15 cellular contexts compared by ENCODE assay signal in genomic region chr10:77563638-77564270, GRCh38.
DNase-seq lines count a peak whose midpoint lies in the region; ATAC-seq and TF ChIP-seq lines count a peak whose summit lies in the region.
"Had no signal": no experiment of that assay in that cellular context is flagged by ENCODE, and none has a peak within 500 bp of the region (broad histone marks: within the 10 kb centered on the region; RNA-seq: fewer than 3 reads in every experiment).

No MANE protein-coding gene starts in this region.

- no peaks in the 10 kb centered on the region for H4K20me1 ChIP-seq in hepatocyte (ENCODE audit: insufficient read depth, poor library complexity, severe bottlenecking)

- intact Hi-C loops in Panc1 (cut with micrococcal nuclease; ENCODE audit: unreplicated experiment): no loop called here
- intact Hi-C loops in tibial artery (cut with DNase I; ENCODE audit: low total_unique reads): no loop called here
- intact Hi-C loops in adrenal gland (cut with DNase I): no loop called here

- H3K27ac ChIP-seq in Panc1 (ENCODE audit: low read length): peak overlapping the region; percentile 36; the same call in 1 of the 2 replicates
- no peak overlapping the region for H3K27ac ChIP-seq in hepatocyte
- H3K27ac ChIP-seq in tibial artery: peak overlapping the region; percentile 77 to 84
- H3K27ac ChIP-seq in adrenal gland: no peak overlapping the region

- no peak for TF ChIP-seq POLR2A in adrenal gland (IDR thresholded peaks at IDR 0.05)

- ATAC-seq in Panc1: no peak
- ATAC-seq: Right ventricle myocardium inferior had no signal

- H3K4me1 ChIP-seq in Panc1 (ENCODE audit: control insufficient read depth, insufficient read depth, low read length): peaks cover 71% of the 10 kb centered on the region
- H3K4me1 ChIP-seq in hepatocyte (ENCODE audit: insufficient read depth): no peaks in the 10 kb centered on the region
- H3K4me1 ChIP-seq in tibial artery: peaks cover 0 to 90% (median 54%) of the 10 kb centered on the region in 4 donors
- H3K4me1 ChIP-seq in adrenal gland (replicated peaks in 1 of 2): no peaks in the 10 kb centered on the region

- no TSS peak for BruUV-seq in Panc1 (replicated peaks; lab: Mats Ljungman, UMichigan)

- POLR2A ChIA-PET in Panc1 (lab: Charles Lee): no interaction called here

- DNase-seq in NCI-H146 (lab: John Stamatoyannopoulos, UW) (peak; percentile 20), NCI-H146 treated with DMSO at 0.1 percent for 48 hours (lab: John Stamatoyannopoulos, UW; ENCODE audit: unreplicated experiment) (no peak), Panc1 (ENCODE audit: low read depth, low spot score) (no peak), hepatocyte (ENCODE audit: low spot score) (peak; percentile 35), tibial artery (no peak), adrenal gland (no peak), DMS79 (lab: John Stamatoyannopoulos, UW) (no peak), cerebellum (ENCODE audit: low spot score) (no peak)
- DNase-seq: activated CD4-positive, alpha-beta T cell treated with anti-CD3 and anti-CD28 coated beads, Interleukin-2, amount 10 ng/mL, durations not matched to agents 7 days and 5 days; activated naive CD4-positive, alpha-beta T cell treated with anti-CD3 and anti-CD28 coated beads for 36 hours; activated T-cell treated with anti-CD3 and anti-CD28 coated beads for 4 hours; NCI-H1048; NK-92 treated with Interleukin-12 subunit alpha and Interleukin-12 subunit beta, amount 100 ng/mL, for 24 hours; T-helper 1 cell had no signal

- H3K4me2 ChIP-seq in hepatocyte: no peak overlapping the region

- H3K4me3 ChIP-seq in Panc1 (ENCODE audit: low read depth in 2 of 2, low read length in 2 of 2): no peak overlapping the region
- H3K4me3 ChIP-seq in hepatocyte: no peak overlapping the region
- no peak overlapping the region for H3K4me3 ChIP-seq in tibial artery
- no peak overlapping the region for H3K4me3 ChIP-seq in adrenal gland

- no peaks in the 10 kb centered on the region for H3K9me3 ChIP-seq in Panc1 (ENCODE audit: control insufficient read depth, insufficient read depth, low read depth, low read length)
- H3K9me3 ChIP-seq in hepatocyte (ENCODE audit: low read depth): no peaks in the 10 kb centered on the region
- no peaks in the 10 kb centered on the region for H3K9me3 ChIP-seq in tibial artery
- no peaks in the 10 kb centered on the region for H3K9me3 ChIP-seq in adrenal gland (replicated peaks in 1 of 3)

- in situ Hi-C loops in Panc1 (cut with HindIII; ENCODE audit: low pct_unique_long_range_greater_than_20kb, low sequenced_read_pairs): no loop called here

- TF ChIP-seq CTCF in Panc1 (IDR thresholded peaks at IDR 0.05) (no peak), hepatocyte (IDR thresholded peaks at IDR 0.05; ENCODE audit: poor library complexity) (no peak), tibial artery (IDR thresholded peaks at IDR 0.05) (no peak), adrenal gland (IDR thresholded peaks at IDR 0.05) (no peak)

- CTCF ChIA-PET in Panc1 (lab: Charles Lee): no interaction called here

- no peaks in the 10 kb centered on the region for H3K36me3 ChIP-seq in Panc1 (ENCODE audit: control insufficient read depth, insufficient read depth, low read length)
- no peaks in the 10 kb centered on the region for H3K36me3 ChIP-seq in hepatocyte (replicated peaks; ENCODE audit: insufficient read depth, low read depth)
- H3K36me3 ChIP-seq in tibial artery: no peaks in the 10 kb centered on the region
- no peaks in the 10 kb centered on the region for H3K36me3 ChIP-seq in adrenal gland (replicated peaks in 1 of 2)

- no peaks in the 10 kb centered on the region for H3K9me2 ChIP-seq in hepatocyte (replicated peaks; ENCODE audit: insufficient read depth)

- H2AFZ ChIP-seq in hepatocyte: no peak overlapping the region

- 83% methylated on average over 9 of the region's 9 CpGs for WGBS in hepatocyte (ENCODE audit: low lambda C conversion rate, missing lambda C conversion rate)
- 84 to 92% (median 87%) methylated on average over 9 of the region's 9 CpGs for WGBS in adrenal gland, 4 donors

- H3K79me2 ChIP-seq in hepatocyte: no peaks in the 10 kb centered on the region

- H3K27me3 ChIP-seq in Panc1 (ENCODE audit: control insufficient read depth, insufficient read depth, low read length) (no peaks in the 10 kb centered on the region), hepatocyte (no peaks in the 10 kb centered on the region), tibial artery (no peaks in the 10 kb centered on the region), adrenal gland (peaks cover 4% of the 10 kb centered on the region)

Comparison
In these comparisons a context has a peak if more than half of its experiments do, and no peak if none do; other contexts are left out.
1. DNase-seq: peak in NCI-H146 (single experiment) and hepatocyte (single experiment); none in NCI-H146 treated with DMSO at 0.1 percent for 48 hours (single experiment), Panc1 (single experiment), tibial artery (0 of 2), adrenal gland (0 of 7), DMS79 (single experiment) and cerebellum (single experiment).
2. H3K27ac ChIP-seq: peak in Panc1 (single experiment) and tibial artery (2 of 2); none in hepatocyte (single experiment) and adrenal gland (0 of 5).